16 cellular contexts compared by ENCODE assay signal in the genomic region with DNA sequence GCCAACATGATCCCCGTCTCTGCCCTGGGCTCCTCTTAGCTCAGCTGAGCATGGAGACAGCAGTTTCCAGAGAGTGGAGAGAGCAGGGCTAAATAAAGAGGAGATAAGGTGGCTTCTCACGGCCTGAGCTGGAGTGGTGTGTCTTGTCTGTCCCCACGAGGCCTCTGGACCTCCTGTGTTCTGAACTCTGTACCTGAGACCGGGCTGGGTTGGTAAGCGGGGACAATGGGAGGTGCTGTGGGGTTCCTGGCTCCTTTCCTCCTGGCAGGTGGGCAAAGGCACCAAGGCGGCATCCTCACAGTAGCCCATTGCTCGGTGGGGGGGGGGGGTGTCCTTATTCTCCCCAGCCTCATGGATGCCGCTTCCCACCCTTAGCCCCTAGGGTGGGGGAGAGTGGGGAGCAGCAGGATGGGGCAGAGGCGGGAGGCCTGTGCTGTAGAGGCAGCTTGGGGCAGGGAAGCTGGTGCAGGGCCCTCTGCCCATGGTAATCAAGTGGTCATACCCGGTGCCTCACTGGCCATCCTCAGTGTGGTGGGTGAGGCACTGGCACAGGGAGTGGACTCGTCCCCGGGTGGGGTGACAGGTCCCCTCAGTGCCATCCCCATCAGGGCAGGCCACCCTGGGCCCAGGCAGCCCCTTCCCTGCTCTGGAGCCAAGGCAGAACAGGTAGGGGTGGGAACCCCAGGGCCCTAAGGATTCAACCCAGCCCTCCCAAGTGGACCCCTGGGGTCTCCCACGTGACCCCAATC. TPM values are rescaled to one million over a fixed set of nuclear protein-coding genes. Genes with fewer than 3 reads are reported as not detected.
DNase-seq lines count a peak whose midpoint lies in the region; ATAC-seq and TF ChIP-seq lines count a peak whose summit lies in the region.
"Had no signal": no experiment of that assay in that cellular context is flagged by ENCODE, and none has a peak within 500 bp of the region (broad histone marks: within the 10 kb centered on the region; RNA-seq: fewer than 3 reads in every experiment).

No MANE protein-coding gene starts in this region.

- H3K79me1 ChIP-seq in mesenchymal stem cell (replicated peaks; ENCODE audit: low read length, poor library complexity, severe bottlenecking): no peaks in the 10 kb centered on the region

- CTCF ChIA-PET in RWPE1 (lab: Yijun Ruan, JAX): interaction anchor here (0.6 kb wide), 1 partner anchor 934 kb away, joined by 4 read pairs; no protein-coding TSS in a partner anchor

- no peak overlapping the region for H3K4me2 ChIP-seq in mesenchymal stem cell (ENCODE audit: low read length, poor library complexity, severe bottlenecking)

- H3K27ac ChIP-seq in right atrium auricular region (peak overlapping the region in 1 of 2 donors; percentile 17), RWPE1 (0 out of 2 replicates have a peak overlapping the region, but pooled peaks have one; percentile 5), mesenchymal stem cell (ENCODE audit: low read length, poor library complexity, severe bottlenecking) (no peak overlapping the region), breast epithelium (no peak overlapping the region)
- H3K27ac ChIP-seq: HL-60 had no signal

- H3K4me3 ChIP-seq in right atrium auricular region (no peak overlapping the region), mesenchymal stem cell (ENCODE audit: insufficient read depth in 1 of 2, low read depth in 1 of 2, low read length in 2 of 2) (no peak overlapping the region), breast epithelium (no peak overlapping the region)
- H3K4me3 ChIP-seq: HAP-1 had no signal

- peaks cover 7 to 13% of the 10 kb centered on the region in 2 donors for H3K4me1 Mint-ChIP-seq in effector memory CD8-positive, alpha-beta T cell (ENCODE audit: low read depth in 2 of 2)

- no peaks in the 10 kb centered on the region for H3K9me3 ChIP-seq in right atrium auricular region
- H3K9me3 ChIP-seq in mesenchymal stem cell (ENCODE audit: control insufficient read depth, low read length): no peaks in the 10 kb centered on the region
- H3K9me3 ChIP-seq in breast epithelium: no peaks in the 10 kb centered on the region
- H3K9me3 ChIP-seq: BE2C, Caco-2, HAP-1 had no signal

- H3K18ac ChIP-seq in mesenchymal stem cell (ENCODE audit: low read depth in 1 of 2, low read length in 2 of 2): no peak overlapping the region

- H2AK5ac ChIP-seq in mesenchymal stem cell (ENCODE audit: low read length, severe bottlenecking): no peak overlapping the region

- POLR2A ChIA-PET in RWPE1 (lab: Yijun Ruan, JAX; ENCODE audit: low non-redundant PET): no interaction called here

- no peak overlapping the region for H2AFZ ChIP-seq in mesenchymal stem cell (ENCODE audit: low read depth, low read length)

- no peak overlapping the region for H3K23ac ChIP-seq in mesenchymal stem cell (ENCODE audit: low read length in 2 of 2)

- TF ChIP-seq CTCF in right atrium auricular region (IDR thresholded peaks at IDR 0.05) (no peak), RWPE1 (conservative IDR thresholded peaks at IDR 0.05; ENCODE audit: low read depth) (no peak), breast epithelium (IDR thresholded peaks at IDR 0.05) (no peak)

- no peak overlapping the region for H2BK120ac ChIP-seq in mesenchymal stem cell (ENCODE audit: low read depth, low read length)

- no peaks in the 10 kb centered on the region for H3K27me3 Mint-ChIP-seq in effector memory CD8-positive, alpha-beta T cell
- H3K27me3 Mint-ChIP-seq: CD4-positive, alpha-beta T cell had no signal

- H3K36me3 ChIP-seq in right atrium auricular region (peaks cover 14% of the 10 kb centered on the region), mesenchymal stem cell (ENCODE audit: control insufficient read depth in 1 of 2, insufficient read depth in 2 of 2, low read depth in 1 of 2, low read length in 2 of 2) (peaks cover 0 to 65% of the 10 kb centered on the region in 2 experiments), breast epithelium (no peaks in the 10 kb centered on the region)
- H3K36me3 ChIP-seq: BE2C had no signal

- TF ChIP-seq POLR2A in breast epithelium (IDR thresholded peaks at IDR 0.05): no peak

- DNase-seq in Right ventricle myocardium superior: peak; percentile 25
- DNase-seq in right atrium auricular region (ENCODE audit: low spot score): no peak
- no peak for DNase-seq in RWPE1 (ENCODE audit: low spot score)
- no peak for DNase-seq in mesenchymal stem cell
- DNase-seq in effector memory CD8-positive, alpha-beta T cell: no peak
- DNase-seq in breast epithelium (ENCODE audit: low spot score in 2 of 2): no peak
- DNase-seq in T-helper 9 cell: no peak
- DNase-seq: BE2C; Caco-2; CD4-positive, alpha-beta T cell; NCI-H1092 treated with DMSO at 0.1 percent for 48 hours; NCI-H1694 treated with DMSO at 0.1 percent for 48 hours had no signal

- H3K36me3 Mint-ChIP-seq in effector memory CD8-positive, alpha-beta T cell (ENCODE audit: insufficient read depth): peaks cover 22% of the 10 kb centered on the region

- H2BK12ac ChIP-seq in mesenchymal stem cell (ENCODE audit: low read length in 2 of 2): no peak overlapping the region

- peak overlapping the region in 1 of 2 donors; percentile 74 for H3K27ac Mint-ChIP-seq in effector memory CD8-positive, alpha-beta T cell
- H3K27ac Mint-ChIP-seq: CD4-positive, alpha-beta T cell had no signal

- 90% methylated on average over 11 of the region's 13 CpGs for WGBS in mesenchymal stem cell

- H4K91ac ChIP-seq in mesenchymal stem cell (ENCODE audit: low read length): peak overlapping the region; percentile 58

- H2BK15ac ChIP-seq in mesenchymal stem cell (ENCODE audit: low read depth, poor library complexity, severe bottlenecking): no peak overlapping the region

- no peak for ATAC-seq in Right ventricle myocardium superior (ENCODE audit: poor library complexity)
- ATAC-seq in effector memory CD8-positive, alpha-beta T cell (replicated peaks): no peak

- H3K9me3 Mint-ChIP-seq in effector memory CD8-positive, alpha-beta T cell: no peaks in the 10 kb centered on the region
- H3K9me3 Mint-ChIP-seq: CD4-positive, alpha-beta T cell had no signal

- no peak overlapping the region for H3K4me3 Mint-ChIP-seq in effector memory CD8-positive, alpha-beta T cell
- H3K4me3 Mint-ChIP-seq: CD4-positive, alpha-beta T cell had no signal

- intact Hi-C loops in Right ventricle myocardium superior (cut with DNase I) (loop anchor here (10.0 kb wide), 1 partner anchor 155 kb away; no protein-coding TSS in a partner anchor), breast epithelium (cut with DNase I; ENCODE audit: low total_unique reads) (loop anchor here (5.0 kb wide), 1 partner anchor 37 kb away; no protein-coding TSS in a partner anchor)

- H2BK5ac ChIP-seq in mesenchymal stem cell (ENCODE audit: low read depth, low read length, poor library complexity, severe bottlenecking): no peak overlapping the region

- H3K14ac ChIP-seq in mesenchymal stem cell (ENCODE audit: low read length in 2 of 2): no peak overlapping the region

- H3K4me1 ChIP-seq in right atrium auricular region (peaks cover 0 to 11% of the 10 kb centered on the region in 2 donors), mesenchymal stem cell (ENCODE audit: control insufficient read depth, insufficient read depth, low read depth, low read length) (peaks cover 9% of the 10 kb centered on the region), breast epithelium (no peaks in the 10 kb centered on the region)
- H3K4me1 ChIP-seq: BE2C, HAP-1 had no signal

- no peak overlapping the region for H4K8ac ChIP-seq in mesenchymal stem cell (ENCODE audit: low read length)

- H3K27me3 ChIP-seq in right atrium auricular region: no peaks in the 10 kb centered on the region
- peaks cover 0 to 51% of the 10 kb centered on the region in 2 experiments for H3K27me3 ChIP-seq in mesenchymal stem cell (ENCODE audit: control insufficient read depth in 1 of 2, insufficient read depth in 1 of 2, low read length in 2 of 2)
- H3K27me3 ChIP-seq in breast epithelium: no peaks in the 10 kb centered on the region
- H3K27me3 ChIP-seq: BE2C had no signal

- H3K4ac ChIP-seq in mesenchymal stem cell (ENCODE audit: low read depth in 1 of 2, low read length in 2 of 2): no peak overlapping the region

- H3K9ac ChIP-seq in mesenchymal stem cell (ENCODE audit: low read length): no peak overlapping the region

RNA-seq across cellular contexts. Expression of a gene that starts 2.8 kb away (rescaled TPM):
- total RNA-seq in Right ventricle myocardium superior (not detected), right atrium auricular region (not detected), breast epithelium (not detected)
- 0.03 TPM for polyA plus RNA-seq in mesenchymal stem cell (2013, experiment 1 of 2)
- 0.01 TPM for polyA plus RNA-seq in mesenchymal stem cell (2013, experiment 2 of 2)
- total RNA-seq: A172, Caco-2, RPMI7951 had no signal

RNA-seq across cellular contexts. Expression of a gene that starts 17.2 kb away (rescaled TPM):
- 35.9 TPM for total RNA-seq in Right ventricle myocardium superior
- total RNA-seq in right atrium auricular region: 10 to 100 TPM; 19.5 to 21.8 TPM
- 7.8 TPM for polyA plus RNA-seq in mesenchymal stem cell (2013, experiment 1 of 2)
- 6.8 TPM for polyA plus RNA-seq in mesenchymal stem cell (2013, experiment 2 of 2)
- total RNA-seq in breast epithelium: 10 to 100 TPM; 17.4 to 22.5 (median 17.7) TPM

RNA-seq across cellular contexts. Expression of a gene that starts 31.1 kb away (rescaled TPM):
- total RNA-seq in Right ventricle myocardium superior: 15.4 TPM
- total RNA-seq in right atrium auricular region: 10 to 100 TPM; 13.6 to 14.8 TPM
- 19.9 TPM for polyA plus RNA-seq in mesenchymal stem cell (2013, experiment 1 of 2)
- polyA plus RNA-seq in mesenchymal stem cell (2013, experiment 2 of 2): 18.4 TPM
- total RNA-seq in breast epithelium: 10 to 100 TPM; 13.4 to 35.5 (median 26.8) TPM
